In the genomic region with DNA sequence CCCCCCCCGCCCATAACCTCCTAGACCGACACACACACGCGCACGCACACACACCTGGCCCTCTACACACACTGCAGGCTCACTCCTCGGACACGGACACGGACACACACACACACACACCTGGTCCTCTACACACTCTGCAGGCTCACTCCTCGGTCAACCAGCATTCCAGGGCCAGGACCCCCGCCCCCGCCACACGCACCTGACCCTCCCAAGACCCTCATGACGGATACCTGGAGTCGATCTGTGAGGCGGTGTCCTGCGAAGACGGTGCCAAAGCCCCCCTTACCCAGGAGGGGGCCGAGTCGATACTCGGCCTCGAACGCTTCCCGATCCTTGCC, we compare ENCODE assay signal across 1 cellular context.
TF ChIP-seq lines count a peak whose summit lies in the region.

No MANE protein-coding gene starts in this region.

TF ChIP-seq in GM23338, 12 proteins besides CTCF, POLR2A, EP300 and RAD21 (continued from another document):
- TF ChIP-seq, protein P1, sequence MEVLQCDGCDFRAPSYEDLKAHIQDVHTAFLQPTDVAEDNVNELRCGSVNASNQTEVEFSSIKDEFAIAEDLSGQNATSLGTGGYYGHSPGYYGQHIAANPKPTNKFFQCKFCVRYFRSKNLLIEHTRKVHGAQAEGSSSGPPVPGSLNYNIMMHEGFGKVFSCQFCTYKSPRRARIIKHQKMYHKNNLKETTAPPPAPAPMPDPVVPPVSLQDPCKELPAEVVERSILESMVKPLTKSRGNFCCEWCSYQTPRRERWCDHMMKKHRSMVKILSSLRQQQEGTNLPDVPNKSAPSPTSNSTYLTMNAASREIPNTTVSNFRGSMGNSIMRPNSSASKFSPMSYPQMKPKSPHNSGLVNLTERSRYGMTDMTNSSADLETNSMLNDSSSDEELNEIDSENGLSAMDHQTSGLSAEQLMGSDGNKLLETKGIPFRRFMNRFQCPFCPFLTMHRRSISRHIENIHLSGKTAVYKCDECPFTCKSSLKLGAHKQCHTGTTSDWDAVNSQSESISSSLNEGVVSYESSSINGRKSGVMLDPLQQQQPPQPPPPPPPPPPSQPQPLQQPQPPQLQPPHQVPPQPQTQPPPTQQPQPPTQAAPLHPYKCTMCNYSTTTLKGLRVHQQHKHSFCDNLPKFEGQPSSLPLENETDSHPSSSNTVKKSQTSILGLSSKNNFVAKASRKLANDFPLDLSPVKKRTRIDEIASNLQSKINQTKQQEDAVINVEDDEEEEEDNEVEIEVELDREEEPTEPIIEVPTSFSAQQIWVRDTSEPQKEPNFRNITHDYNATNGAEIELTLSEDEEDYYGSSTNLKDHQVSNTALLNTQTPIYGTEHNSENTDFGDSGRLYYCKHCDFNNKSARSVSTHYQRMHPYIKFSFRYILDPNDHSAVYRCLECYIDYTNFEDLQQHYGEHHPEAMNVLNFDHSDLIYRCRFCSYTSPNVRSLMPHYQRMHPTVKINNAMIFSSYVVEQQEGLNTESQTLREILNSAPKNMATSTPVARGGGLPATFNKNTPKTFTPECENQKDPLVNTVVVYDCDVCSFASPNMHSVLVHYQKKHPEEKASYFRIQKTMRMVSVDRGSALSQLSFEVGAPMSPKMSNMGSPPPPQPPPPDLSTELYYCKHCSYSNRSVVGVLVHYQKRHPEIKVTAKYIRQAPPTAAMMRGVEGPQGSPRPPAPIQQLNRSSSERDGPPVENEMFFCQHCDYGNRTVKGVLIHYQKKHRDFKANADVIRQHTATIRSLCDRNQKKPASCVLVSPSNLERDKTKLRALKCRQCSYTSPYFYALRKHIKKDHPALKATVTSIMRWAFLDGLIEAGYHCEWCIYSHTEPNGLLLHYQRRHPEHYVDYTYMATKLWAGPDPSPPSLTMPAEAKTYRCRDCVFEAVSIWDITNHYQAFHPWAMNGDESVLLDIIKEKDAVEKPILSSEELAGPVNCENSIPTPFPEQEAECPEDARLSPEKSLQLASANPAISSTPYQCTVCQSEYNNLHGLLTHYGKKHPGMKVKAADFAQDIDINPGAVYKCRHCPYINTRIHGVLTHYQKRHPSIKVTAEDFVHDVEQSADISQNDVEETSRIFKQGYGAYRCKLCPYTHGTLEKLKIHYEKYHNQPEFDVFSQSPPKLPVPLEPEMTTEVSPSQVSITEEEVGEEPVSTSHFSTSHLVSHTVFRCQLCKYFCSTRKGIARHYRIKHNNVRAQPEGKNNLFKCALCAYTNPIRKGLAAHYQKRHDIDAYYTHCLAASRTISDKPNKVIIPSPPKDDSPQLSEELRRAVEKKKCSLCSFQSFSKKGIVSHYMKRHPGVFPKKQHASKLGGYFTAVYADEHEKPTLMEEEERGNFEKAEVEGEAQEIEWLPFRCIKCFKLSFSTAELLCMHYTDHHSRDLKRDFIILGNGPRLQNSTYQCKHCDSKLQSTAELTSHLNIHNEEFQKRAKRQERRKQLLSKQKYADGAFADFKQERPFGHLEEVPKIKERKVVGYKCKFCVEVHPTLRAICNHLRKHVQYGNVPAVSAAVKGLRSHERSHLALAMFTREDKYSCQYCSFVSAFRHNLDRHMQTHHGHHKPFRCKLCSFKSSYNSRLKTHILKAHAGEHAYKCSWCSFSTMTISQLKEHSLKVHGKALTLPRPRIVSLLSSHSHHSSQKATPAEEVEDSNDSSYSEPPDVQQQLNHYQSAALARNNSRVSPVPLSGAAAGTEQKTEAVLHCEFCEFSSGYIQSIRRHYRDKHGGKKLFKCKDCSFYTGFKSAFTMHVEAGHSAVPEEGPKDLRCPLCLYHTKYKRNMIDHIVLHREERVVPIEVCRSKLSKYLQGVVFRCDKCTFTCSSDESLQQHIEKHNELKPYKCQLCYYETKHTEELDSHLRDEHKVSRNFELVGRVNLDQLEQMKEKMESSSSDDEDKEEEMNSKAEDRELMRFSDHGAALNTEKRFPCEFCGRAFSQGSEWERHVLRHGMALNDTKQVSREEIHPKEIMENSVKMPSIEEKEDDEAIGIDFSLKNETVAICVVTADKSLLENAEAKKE (CRISPR knock-in tag; IDR thresholded peaks at IDR 0.05): no peak
TF ChIP-seq in GM23338: peak in this region for 0.
